ENCODE assay signal across 24 cellular contexts in the genomic region with DNA sequence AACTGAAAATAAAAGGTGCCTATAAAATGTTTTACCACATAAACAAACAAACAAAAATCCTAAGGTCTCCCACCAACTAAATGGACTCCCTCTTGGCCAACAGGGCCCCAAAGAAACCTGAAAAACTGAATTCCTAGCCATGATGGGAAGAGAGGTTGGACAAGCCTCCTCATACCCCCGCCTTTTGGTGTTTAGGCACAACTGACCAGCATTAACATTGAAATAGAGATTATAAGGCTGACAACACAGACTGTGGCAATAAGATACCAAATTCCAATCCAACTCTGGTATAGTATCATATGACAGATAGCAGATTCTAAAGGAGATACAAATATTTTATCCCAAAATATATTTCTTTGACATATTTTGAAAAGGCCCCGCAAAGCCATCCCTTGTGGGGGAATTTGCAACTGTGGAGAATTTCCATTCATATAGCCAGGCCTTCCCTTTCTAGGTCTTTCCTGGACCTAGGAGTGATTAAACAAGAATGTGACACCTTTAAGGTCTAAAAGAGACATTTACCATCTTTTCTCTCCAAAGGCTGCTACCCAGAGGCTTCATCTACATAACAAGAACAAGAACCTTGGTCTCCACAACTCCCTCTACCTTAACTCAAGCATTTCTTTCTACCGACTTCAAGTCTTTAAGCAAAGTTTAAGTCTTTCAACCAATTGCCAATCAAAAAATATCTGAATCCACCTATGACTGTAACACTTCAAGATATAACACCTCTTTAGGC.
"Had no signal": no experiment of that assay in that cellular context is flagged by ENCODE, and none has a peak within 500 bp of the region (broad histone marks: within the 10 kb centered on the region; RNA-seq: fewer than 3 reads in every experiment).

No MANE protein-coding gene starts in this region.

- H3K27me3 ChIP-seq: colonic mucosa, dorsolateral prefrontal cortex, esophagus squamous epithelium, gastrocnemius medialis, heart left ventricle, upper lobe of left lung had no signal

- H3K9me3 ChIP-seq: colonic mucosa, esophagus squamous epithelium, gastrocnemius medialis, thoracic aorta, upper lobe of left lung had no signal

- H3K9me3 Mint-ChIP-seq: activated B cell treated with CpG ODN at 0.5 μM for 24 hours; activated naive CD4-positive, alpha-beta T cell treated with anti-CD3 and anti-CD28 coated beads, Interleukin-2, amount 10 ng/mL, durations not matched to agents 7 days and 5 days; effector memory CD8-positive, alpha-beta T cell had no signal

- H3K4me3 ChIP-seq: colonic mucosa, dorsolateral prefrontal cortex, esophagus squamous epithelium, gastrocnemius medialis, heart left ventricle, thoracic aorta, upper lobe of left lung had no signal

- H3K4me1 ChIP-seq: colonic mucosa, esophagus squamous epithelium, gastrocnemius medialis, upper lobe of left lung had no signal

- H3K36me3 ChIP-seq: colonic mucosa, esophagus squamous epithelium, gastrocnemius medialis, heart left ventricle, thoracic aorta, upper lobe of left lung had no signal

- ATAC-seq: activated CD4-positive, alpha-beta T cell treated with anti-CD3 and anti-CD28 coated beads for 36 hours; effector memory CD8-positive, alpha-beta T cell; gastrocnemius medialis; heart left ventricle; left colon had no signal

- H3K27ac ChIP-seq: colonic mucosa, dorsolateral prefrontal cortex, esophagus squamous epithelium, gastrocnemius medialis, heart left ventricle, thoracic aorta, upper lobe of left lung had no signal

- H3K4me1 Mint-ChIP-seq: activated B cell treated with CpG ODN at 0.5 μM for 24 hours; activated CD4-positive, alpha-beta T cell treated with anti-CD3 and anti-CD28 coated beads for 36 hours; activated naive CD4-positive, alpha-beta T cell treated with anti-CD3 and anti-CD28 coated beads, Interleukin-2, amount 10 ng/mL, durations not matched to agents 7 days and 5 days; naive B cell had no signal

- H3K36me3 Mint-ChIP-seq: activated CD4-positive, alpha-beta memory T cell treated with anti-CD3 and anti-CD28 coated beads for 36 hours; activated naive CD4-positive, alpha-beta T cell treated with anti-CD3 and anti-CD28 coated beads, Interleukin-2, amount 10 ng/mL, durations not matched to agents 7 days and 5 days; naive B cell had no signal

- H3K27ac Mint-ChIP-seq: activated B cell treated with CpG ODN at 0.5 μM for 24 hours; activated CD4-positive, alpha-beta memory T cell treated with anti-CD3 and anti-CD28 coated beads for 36 hours; activated CD4-positive, alpha-beta T cell treated with anti-CD3 and anti-CD28 coated beads for 36 hours; activated naive CD4-positive, alpha-beta T cell treated with anti-CD3 and anti-CD28 coated beads, Interleukin-2, amount 10 ng/mL, durations not matched to agents 7 days and 5 days; effector memory CD8-positive, alpha-beta T cell; progenitor cell of endocrine pancreas had no signal

- DNase-seq: activated B cell treated with CpG ODN at 0.5 μM for 24 hours; activated CD4-positive, alpha-beta memory T cell treated with anti-CD3 and anti-CD28 coated beads for 36 hours; activated CD4-positive, alpha-beta T cell treated with anti-CD3 and anti-CD28 coated beads for 36 hours; activated effector memory CD4-positive, alpha-beta T cell treated with anti-CD3 and anti-CD28 coated beads, Interleukin-2, amount 50 U/mL, for 16 hours; activated naive CD4-positive, alpha-beta T cell treated with anti-CD3 and anti-CD28 coated beads, Interleukin-2, amount 10 ng/mL, durations not matched to agents 7 days and 5 days; activated T-cell treated with anti-CD3 and anti-CD28 coated beads for 4 hours; amygdala; colonic mucosa; dorsolateral prefrontal cortex; effector memory CD8-positive, alpha-beta T cell; esophagus squamous epithelium; gastrocnemius medialis; heart left ventricle; left colon; mesenchymal stem cell; naive B cell; occipital lobe; retina; stimulated activated CD4-positive, alpha-beta T cell treated with anti-CD3 and anti-CD28 coated beads, Interleukin-2, amount 100 ng/mL, for 48 hours; stimulated activated naive CD4-positive, alpha-beta T cell; T-helper 9 cell; upper lobe of left lung had no signal

- H3K27me3 Mint-ChIP-seq: activated B cell treated with CpG ODN at 0.5 μM for 24 hours; activated CD4-positive, alpha-beta memory T cell treated with anti-CD3 and anti-CD28 coated beads for 36 hours; activated CD4-positive, alpha-beta T cell treated with anti-CD3 and anti-CD28 coated beads for 36 hours; activated naive CD4-positive, alpha-beta T cell treated with anti-CD3 and anti-CD28 coated beads, Interleukin-2, amount 10 ng/mL, durations not matched to agents 7 days and 5 days; progenitor cell of endocrine pancreas had no signal

- H3K4me3 Mint-ChIP-seq: activated B cell treated with CpG ODN at 0.5 μM for 24 hours; activated CD4-positive, alpha-beta memory T cell treated with anti-CD3 and anti-CD28 coated beads for 36 hours; activated CD4-positive, alpha-beta T cell treated with anti-CD3 and anti-CD28 coated beads for 36 hours; activated naive CD4-positive, alpha-beta T cell treated with anti-CD3 and anti-CD28 coated beads, Interleukin-2, amount 10 ng/mL, durations not matched to agents 7 days and 5 days; effector memory CD8-positive, alpha-beta T cell; naive B cell had no signal
